ENCODE assay signal across 8 cellular contexts in genomic region chr21:34129039-34129891, GRCh38. TPM values are rescaled to one million over a fixed set of nuclear protein-coding genes. Genes with fewer than 3 reads are reported as not detected.
DNase-seq lines count a peak whose midpoint lies in the region; ATAC-seq, FAIRE-seq and TF ChIP-seq lines count a peak whose summit lies in the region.

No MANE protein-coding gene starts in this region.

- intact Hi-C loops in OCI-LY7 (cut with micrococcal nuclease; ENCODE audit: unreplicated experiment) (no loop called here), pancreas (cut with DNase I) (no loop called here)

- no peaks in the 10 kb centered on the region; the same call in 1 of the 2 replicates for H3K79me2 ChIP-seq in OCI-LY7 (ENCODE audit: insufficient read depth, low read depth, low read length)

- H3K36me3 ChIP-seq in OCI-LY7 (ENCODE audit: insufficient read depth, low read length) (peaks cover 68% of the 10 kb centered on the region), pancreas (peaks cover 0 to 6% (median 0%) of the 10 kb centered on the region in 3 donors), suprapubic skin (peaks cover 12% of the 10 kb centered on the region)

- H3K4me2 ChIP-seq in OCI-LY7 (ENCODE audit: low read length), result peak overlapping the region; percentile 50

- CTCF ChIA-PET in OCI-LY7 (lab: Charles Lee; ENCODE audit: unreplicated experiment), result no interaction called here

- no peaks in the 10 kb centered on the region for H4K20me1 ChIP-seq in OCI-LY7 (ENCODE audit: insufficient read depth, low read length)

- POLR2A ChIA-PET in OCI-LY7 (lab: Charles Lee), result interaction anchor here (0.6 kb wide), 1 partner anchor 166 kb away, joined by 3 read pairs; no protein-coding TSS in a partner anchor

- peak; percentile 27 for DNase-seq in GM12891 (ENCODE audit: insufficient read length, low spot score)
- DNase-seq in OCI-LY7 (ENCODE audit: low spot score), result no peak
- peak in 3 of 4 experiments; percentile 9 to 50 (median 26) for DNase-seq in activated naive CD4-positive, alpha-beta T cell (lab: John Stamatoyannopoulos, UW)
- DNase-seq in fibroblast of villous mesenchyme (ENCODE audit: low read depth), result peak; percentile 94
- peak in 4 of 6 donors; percentile 26 to 45 (median 36) for DNase-seq in pancreas
- DNase-seq in suprapubic skin (ENCODE audit: low spot score in 2 of 2), result no peak

- H3K9me2 ChIP-seq in OCI-LY7 (ENCODE audit: insufficient read depth, low read length), result no peaks in the 10 kb centered on the region

- FAIRE-seq in GM12891 (lab: Jason Lieb, UNC) (peak; percentile 89), pancreas (lab: Jason Lieb, UNC) (no peak)

- peak; percentile 36; the same call in 1 of the 2 replicates for TF ChIP-seq CTCF in OCI-LY7 (conservative IDR thresholded peaks at IDR 0.05; ENCODE audit: low read length)
- peak; percentile 60 for TF ChIP-seq CTCF in fibroblast of villous mesenchyme (IDR thresholded peaks at IDR 0.05; ENCODE audit: insufficient read depth, low read depth, low read length)
- no peak for TF ChIP-seq CTCF in pancreas (IDR thresholded peaks at IDR 0.05)
- TF ChIP-seq CTCF in suprapubic skin (IDR thresholded peaks at IDR 0.05), result peak in 1 of 2 donors; percentile 27

- BruUV-seq in OCI-LY7 (replicated peaks; lab: Mats Ljungman, UMichigan), result no TSS peak

- TF ChIP-seq EP300 in suprapubic skin (IDR thresholded peaks at IDR 0.05), result no peak

- no peak overlapping the region for H2AFZ ChIP-seq in OCI-LY7 (ENCODE audit: low read length)

- H3K27me3 ChIP-seq in pancreas, result no peaks in the 10 kb centered on the region
- H3K27me3 ChIP-seq in suprapubic skin, result no peaks in the 10 kb centered on the region

- TF ChIP-seq POLR2A in GM12891 (IDR thresholded peaks at IDR 0.05; ENCODE audit: low read depth, low read length), result no peak
- TF ChIP-seq POLR2A in suprapubic skin (IDR thresholded peaks at IDR 0.05), result no peak

- H3K27ac ChIP-seq in OCI-LY7 (ENCODE audit: low read depth, low read length, poor library complexity, severe bottlenecking), result no peak overlapping the region
- H3K27ac ChIP-seq in pancreas, result no peak overlapping the region
- H3K27ac ChIP-seq in suprapubic skin, result peak overlapping the region; percentile 50

- peaks cover 20% of the 10 kb centered on the region for H3K4me1 ChIP-seq in OCI-LY7 (ENCODE audit: insufficient read depth, low read length, poor library complexity, severe bottlenecking)
- H3K4me1 ChIP-seq in pancreas, result peaks cover 10 to 31% (median 11%) of the 10 kb centered on the region in 3 donors
- H3K4me1 ChIP-seq in suprapubic skin, result peaks cover 50% of the 10 kb centered on the region

- WGBS in pancreas, 2 donors, result 19 to 23% methylated on average over 17 of the region's 17 CpGs
- WGBS in suprapubic skin, result 17% methylated on average over 17 of the region's 17 CpGs

- H3K4me3 ChIP-seq in OCI-LY7 (ENCODE audit: low read depth, low read length, poor library complexity, severe bottlenecking) (no peak overlapping the region), fibroblast of villous mesenchyme (ENCODE audit: low read depth, low read length) (peak overlapping the region; percentile 26), pancreas (no peak overlapping the region), suprapubic skin (no peak overlapping the region)

- ATAC-seq in pancreas, result peak; percentile 86 to 91 (median 88)
- no peak for ATAC-seq in HG02571 (IDR thresholded peaks at IDR 0.05; ENCODE audit: unreplicated experiment)
- ATAC-seq in HG03469 (IDR thresholded peaks at IDR 0.05; ENCODE audit: unreplicated experiment), result no peak

- H3K9me3 ChIP-seq in OCI-LY7 (ENCODE audit: low read length) (no peaks in the 10 kb centered on the region), pancreas (no peaks in the 10 kb centered on the region), suprapubic skin (no peaks in the 10 kb centered on the region)

TF ChIP-seq in GM12891, 5 proteins besides CTCF, POLR2A, EP300 and RAD21:
- TF ChIP-seq SPI1 (IDR thresholded peaks at IDR 0.05; ENCODE audit: low read depth, low read length) (no peak), TAF1 (IDR thresholded peaks at IDR 0.05; ENCODE audit: low read depth, low read length) (no peak)

RNA-seq across cellular contexts. Expression of gene MRPS6, which starts 55.9 kb away (rescaled TPM):
- 91.7 TPM for polyA plus RNA-seq in GM12891 (2012; ENCODE audit: low read depth, missing spikeins)
- 15.2 and 20.9 TPM in 2 replicates for total RNA-seq in OCI-LY7 (2014; rRNA removed; shearing (Covaris generic))
- total RNA-seq in OCI-LY7 (2022) (56.1 and 64.7 TPM in 2 replicates), fibroblast of villous mesenchyme (31.2 and 51.4 TPM in 2 replicates), pancreas (10 to 100 TPM in 5 of 6 donors, 1 to 10 TPM in 1; 9.9 to 14.5 (median 12.3) TPM), suprapubic skin (10 to 100 TPM; 39.3 to 56.7 (median 45.8) TPM)
- 10 to 100 TPM; 16.9 to 18.5 TPM for polyA plus RNA-seq in pancreas

RNA-seq across cellular contexts. Expression of gene SLC5A3, which starts 55.9 kb away (rescaled TPM):
- polyA plus RNA-seq in GM12891 (2012; ENCODE audit: low read depth, missing spikeins), result 3.3 TPM
- total RNA-seq in OCI-LY7 (2014; rRNA removed; shearing (Covaris generic)), result 26.3 and 31.5 TPM in 2 replicates
- total RNA-seq in OCI-LY7 (2022) (22.2 and 26.6 TPM in 2 replicates), fibroblast of villous mesenchyme (31.6 and 142 TPM in 2 replicates), pancreas (1 to 10 TPM; 2.2 to 5.9 (median 3.0) TPM), suprapubic skin (10 to 100 TPM; 35.8 to 58.1 (median 48.5) TPM)
- 1 to 10 TPM in 1 of 2 donors, under 1 TPM in 1; 0.49 to 1.0 TPM for polyA plus RNA-seq in pancreas

Comparison
In these comparisons a context has a peak if more than half of its experiments do, and no peak if none do; other contexts are left out.
1. DNase-seq: peak in GM12891 (single experiment), activated naive CD4-positive, alpha-beta T cell (3 of 4), fibroblast of villous mesenchyme (single experiment) and pancreas (4 of 6); none in OCI-LY7 (single experiment) and suprapubic skin (0 of 2).
2. CTCF ChIP-seq: peak in OCI-LY7 (single experiment) and fibroblast of villous mesenchyme (single experiment); none in pancreas (0 of 4).
3. ATAC-seq: peak in pancreas (4 of 4); none in HG02571 (single experiment) and HG03469 (single experiment).